ENCODE assay signal across 18 cellular contexts in the genomic region with DNA sequence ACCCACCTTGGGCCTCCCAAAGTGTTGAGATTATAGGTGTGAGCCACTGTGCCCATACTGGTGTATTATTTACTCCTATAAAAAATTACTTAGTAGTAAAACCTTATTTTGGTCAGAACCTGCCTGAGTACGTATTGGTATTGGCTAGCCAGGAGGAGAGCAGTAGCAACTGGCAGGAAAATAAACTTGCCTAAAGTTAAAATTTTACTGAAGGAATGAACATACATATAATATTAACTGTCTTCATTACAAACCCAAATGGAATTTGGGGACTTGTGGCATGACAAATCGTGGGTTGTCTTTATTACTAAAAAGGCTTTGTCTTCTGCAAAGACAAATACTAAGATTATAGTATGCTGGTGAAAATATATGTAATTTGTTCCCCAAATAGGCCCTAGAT.
"Had no signal": no experiment of that assay in that cellular context is flagged by ENCODE, and none has a peak within 500 bp of the region (broad histone marks: within the 10 kb centered on the region; RNA-seq: fewer than 3 reads in every experiment).

No MANE protein-coding gene starts in this region.

- H3K27ac Mint-ChIP-seq: activated CD4-positive, alpha-beta T cell treated with anti-CD3 and anti-CD28 coated beads for 36 hours; progenitor cell of endocrine pancreas; WTC11 had no signal

- H3K9me3 Mint-ChIP-seq: endodermal cell, WTC11 had no signal

- H3K4me3 Mint-ChIP-seq: activated CD4-positive, alpha-beta T cell treated with anti-CD3 and anti-CD28 coated beads for 36 hours; endodermal cell; WTC11 had no signal

- FAIRE-seq: colon, keratinocyte had no signal

- H3K27me3 Mint-ChIP-seq: activated CD4-positive, alpha-beta T cell treated with anti-CD3 and anti-CD28 coated beads for 36 hours; progenitor cell of endocrine pancreas had no signal

- H3K4me1 Mint-ChIP-seq: WTC11 had no signal

- ATAC-seq: activated CD4-positive, alpha-beta T cell treated with anti-CD3 and anti-CD28 coated beads for 36 hours; body of pancreas; WTC11 had no signal

- DNase-seq: activated CD4-positive, alpha-beta T cell treated with anti-CD3 and anti-CD28 coated beads for 36 hours; activated CD4-positive, alpha-beta T cell treated with anti-CD3 and anti-CD28 coated beads, Interleukin-2, amount 50 U/mL, for 48 hours; activated naive CD4-positive, alpha-beta T cell treated with Interleukin-2 at 50 U/mL for 16 hours; body of pancreas; caudate nucleus; endodermal cell; foreskin melanocyte; head of caudate nucleus; left ventricle myocardium inferior; mammary epithelial cell; stimulated activated CD4-positive, alpha-beta T cell treated with anti-CD3 and anti-CD28 coated beads, Interleukin-15, amount 100 ng/mL, for 24 hours; stimulated activated CD4-positive, alpha-beta T cell treated with anti-CD3 and anti-CD28 coated beads, Interleukin-2, amount 100 ng/mL, for 48 hours; stomach; trophoblast cell had no signal
